In genomic region chr2:97663962-97664635, GRCh38 we compare ENCODE assay signal across 1 cellular context.
TF ChIP-seq lines count a peak whose summit lies in the region.

Gene ACTR1B (minus strand): TSS chr2:97664044. CDS start chr2:97663890, 154 bp downstream.

TF ChIP-seq in HepG2, 621 proteins besides CTCF, POLR2A, EP300 and RAD21 (continued from another document):
- TF ChIP-seq ZNF362 (CRISPR knock-in tag; IDR thresholded peaks at IDR 0.05; ENCODE audit: borderline replicate concordance) (peak; percentile 75; the same call in 1 of the 2 replicates), AFF4 (CRISPR knock-in tag; IDR thresholded peaks at IDR 0.05) (no peak), FOXK2 (IDR thresholded peaks at IDR 0.05) (no peak), CENPBD1 (CRISPR knock-in tag; IDR thresholded peaks at IDR 0.05; ENCODE audit: borderline replicate concordance, low read depth) (no peak), RBM22 (optimal IDR thresholded peaks at IDR 0.05; ENCODE audit: low read length) (no peak), ARNTL (CRISPR knock-in tag; IDR thresholded peaks at IDR 0.05) (0 out of 2 replicates have a peak, but pooled peaks have one; percentile 13), KIAA2018 (CRISPR knock-in tag; IDR thresholded peaks at IDR 0.05; ENCODE audit: borderline replicate concordance) (no peak; the same call in 1 of the 2 replicates), FOXC1 (CRISPR knock-in tag; IDR thresholded peaks at IDR 0.05; ENCODE audit: borderline replicate concordance) (0 out of 2 replicates have a peak, but pooled peaks have one; percentile 52), KLF15 (CRISPR knock-in tag; IDR thresholded peaks at IDR 0.05; ENCODE audit: borderline replicate concordance) (0 out of 2 replicates have a peak, but pooled peaks have one; percentile 44), MTERF4 (CRISPR knock-in tag; IDR thresholded peaks at IDR 0.05) (0 out of 2 replicates have a peak, but pooled peaks have one; percentile 63), PATZ1 (CRISPR knock-in tag; IDR thresholded peaks at IDR 0.05) (no peak), GRHL1 (CRISPR knock-in tag; conservative IDR thresholded peaks at IDR 0.05) (no peak), PTBP1 (IDR thresholded peaks at IDR 0.05; ENCODE audit: low read depth, low read length, poor library complexity, severe bottlenecking) (peak; percentile 94), ZNF296 (CRISPR knock-in tag; conservative IDR thresholded peaks at IDR 0.05) (no peak), ZNF354B (CRISPR knock-in tag; IDR thresholded peaks at IDR 0.05) (no peak), ZFP36L2 (CRISPR knock-in tag; IDR thresholded peaks at IDR 0.05) (no peak), ZNF678 (CRISPR knock-in tag; IDR thresholded peaks at IDR 0.05) (no peak; the same call in 1 of the 2 replicates), ZUFSP (CRISPR knock-in tag; IDR thresholded peaks at IDR 0.05; ENCODE audit: borderline replicate concordance) (no peak), SETDB1 (CRISPR knock-in tag; IDR thresholded peaks at IDR 0.05; ENCODE audit: borderline replicate concordance) (no peak), ZFP82 (CRISPR knock-in tag; IDR thresholded peaks at IDR 0.05; ENCODE audit: borderline replicate concordance) (peak; percentile 63; the same call in 1 of the 2 replicates), ZNF768 (CRISPR knock-in tag; IDR thresholded peaks at IDR 0.05) (peak; percentile 64; the same call in 1 of the 2 replicates), ATF7 (IDR thresholded peaks at IDR 0.05) (peak; percentile 99), ATF7 (CRISPR knock-in tag; IDR thresholded peaks at IDR 0.05) (peak; percentile 100)
